In the genomic region with DNA sequence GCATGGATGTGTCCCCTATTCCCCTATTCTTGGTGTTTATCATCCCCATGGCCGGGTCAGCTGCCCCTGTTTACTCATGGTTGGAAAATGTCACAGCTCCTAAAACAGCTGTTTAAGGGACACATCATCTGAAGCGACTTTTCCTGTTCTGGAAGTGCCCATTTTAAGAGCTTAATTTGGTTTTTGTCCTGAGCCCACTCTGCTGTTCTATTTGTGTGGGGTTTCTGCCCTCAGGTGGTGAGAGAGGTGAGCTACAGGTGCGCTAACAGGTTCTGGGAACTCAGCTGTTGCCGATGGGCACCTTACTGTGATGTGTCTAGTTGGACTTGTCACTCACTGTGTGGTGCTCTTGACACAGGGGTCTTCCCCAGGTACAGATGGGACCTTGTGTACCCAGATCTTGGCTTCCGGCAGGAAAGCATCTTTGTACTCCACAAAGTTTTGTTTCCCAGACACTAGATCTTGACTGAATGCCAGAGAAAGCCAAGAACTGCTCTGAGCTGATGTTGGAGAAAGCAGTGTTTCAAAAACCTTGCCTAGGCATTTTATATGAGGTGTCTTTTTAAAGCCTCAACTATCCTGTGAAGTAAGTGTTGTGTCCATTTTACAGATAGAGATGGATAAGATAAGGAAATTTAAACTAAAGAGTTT, we compare ENCODE assay signal across 8 cellular contexts. TPM values are rescaled to one million over a fixed set of nuclear protein-coding genes. Genes with fewer than 3 reads are reported as not detected.
DNase-seq lines count a peak whose midpoint lies in the region; ATAC-seq and TF ChIP-seq lines count a peak whose summit lies in the region.

No MANE protein-coding gene starts in this region.

- H3K9ac ChIP-seq in MM.1S (ENCODE audit: low read length), result no peak overlapping the region

- H3K36me3 Mint-ChIP-seq in activated naive CD4-positive, alpha-beta T cell treated with anti-CD3 and anti-CD28 coated beads for 36 hours (ENCODE audit: low read depth), result no peaks in the 10 kb centered on the region
- H3K36me3 Mint-ChIP-seq in activated B cell treated with CpG ODN at 0.5 μM for 24 hours (ENCODE audit: low read depth), result no peaks in the 10 kb centered on the region

- H3K4me1 ChIP-seq in MM.1S (ENCODE audit: low read length) (peaks cover 12% of the 10 kb centered on the region), tibial nerve (peaks cover 0 to 11% (median 7%) of the 10 kb centered on the region in 4 donors)

- no peaks in the 10 kb centered on the region for H3K9me2 ChIP-seq in MM.1S (replicated peaks; ENCODE audit: insufficient read depth, low read length)

- H3K27me3 Mint-ChIP-seq in activated naive CD4-positive, alpha-beta T cell treated with anti-CD3 and anti-CD28 coated beads for 36 hours (ENCODE audit: low read depth), result peaks cover 38% of the 10 kb centered on the region
- H3K27me3 Mint-ChIP-seq in activated B cell treated with CpG ODN at 0.5 μM for 24 hours, result peaks cover 21% of the 10 kb centered on the region

- H3K36me3 ChIP-seq in MM.1S (replicated peaks; ENCODE audit: insufficient read depth, low read length) (no peaks in the 10 kb centered on the region), tibial nerve (no peaks in the 10 kb centered on the region)

- 28 to 44% methylated on average over 5 of the region's 5 CpGs for WGBS in tibial nerve, 2 donors

- H3K27ac ChIP-seq in MM.1S (ENCODE audit: low read length), result no peak overlapping the region
- H3K27ac ChIP-seq in tibial nerve, result no peak overlapping the region

- H2AFZ ChIP-seq in MM.1S (ENCODE audit: low read length), result no peak overlapping the region

- no peak overlapping the region for H3K4me3 ChIP-seq in MM.1S (ENCODE audit: low read length)
- no peak overlapping the region for H3K4me3 ChIP-seq in tibial nerve

- TF ChIP-seq POLR2A in tibial nerve (IDR thresholded peaks at IDR 0.05), result no peak

- TF ChIP-seq EP300 in tibial nerve (IDR thresholded peaks at IDR 0.05), result no peak

- CTCF ChIA-PET in activated naive CD4-positive, alpha-beta T cell treated with anti-CD3 and anti-CD28 coated beads for 36 hours (lab: Charles Lee), result interaction anchor here (0.6 to 7.7 kb wide), 19 partner anchors 10 to 948 kb away, joined by 3 to 128 read pairs (median 6); a partner anchor contains a TSS
- CTCF ChIA-PET in activated B cell treated with CpG ODN at 0.5 μM for 24 hours (lab: Charles Lee), result interaction anchor here (0.6 to 14.1 kb wide), 27 partner anchors 9 to 965 kb away, joined by 3 to 276 read pairs (median 4); a partner anchor contains a TSS

- intact Hi-C loops in activated naive CD4-positive, alpha-beta T cell treated with anti-CD3 and anti-CD28 coated beads for 36 hours (cut with micrococcal nuclease), result loop anchor here (1.0 to 10.0 kb wide), 3 partner anchors 26 to 747 kb away; no protein-coding TSS in a partner anchor
- intact Hi-C loops in activated B cell treated with CpG ODN at 0.5 μM for 24 hours (cut with micrococcal nuclease), result loop anchor here (1.0 to 5.0 kb wide), 4 partner anchors 25 to 158 kb away; no protein-coding TSS in a partner anchor

- 0 out of 2 replicates have a peak, but pooled peaks cover 3% of the 10 kb centered on the region for H4K20me1 ChIP-seq in MM.1S (ENCODE audit: insufficient read depth, low read length)

- no peaks in the 10 kb centered on the region for H3K9me3 Mint-ChIP-seq in activated naive CD4-positive, alpha-beta T cell treated with anti-CD3 and anti-CD28 coated beads for 36 hours
- H3K9me3 Mint-ChIP-seq in activated B cell treated with CpG ODN at 0.5 μM for 24 hours, result no peaks in the 10 kb centered on the region

- peak; percentile 53 for DNase-seq in activated naive CD4-positive, alpha-beta T cell treated with anti-CD3 and anti-CD28 coated beads for 36 hours
- no peak for DNase-seq in activated naive CD4-positive, alpha-beta T cell treated with anti-CD3 and anti-CD28 coated beads, Interleukin-2, amount 50 U/mL, for 16 hours
- DNase-seq in MM.1S (peak; percentile 73), activated B cell treated with CpG ODN at 0.5 μM for 24 hours (no peak), islet precursor cell (peak; percentile 78), tibial nerve (ENCODE audit: low spot score in 2 of 2) (no peak), HPDE6-E6E7 (ENCODE audit: extremely low spot score) (no peak), GM19238 (ENCODE audit: insufficient read length, low spot score) (no peak)

- no peaks in the 10 kb centered on the region for H3K79me2 ChIP-seq in MM.1S (ENCODE audit: low read length)

- peak; percentile 48 for ATAC-seq in activated B cell treated with CpG ODN at 0.5 μM for 24 hours (ENCODE audit: low read depth)

- peaks cover 4% of the 10 kb centered on the region for H3K4me1 Mint-ChIP-seq in activated naive CD4-positive, alpha-beta T cell treated with anti-CD3 and anti-CD28 coated beads for 36 hours (ENCODE audit: low read depth)
- peaks cover 13% of the 10 kb centered on the region for H3K4me1 Mint-ChIP-seq in activated B cell treated with CpG ODN at 0.5 μM for 24 hours

- peaks cover 12% of the 10 kb centered on the region for H3F3A ChIP-seq in MM.1S (ENCODE audit: insufficient read depth, low read length)

- H3K4me2 ChIP-seq in MM.1S (ENCODE audit: low read depth, low read length), result no peak overlapping the region

- H3K9me3 ChIP-seq in MM.1S (replicated peaks; ENCODE audit: insufficient read depth, low read length), result no peaks in the 10 kb centered on the region
- H3K9me3 ChIP-seq in tibial nerve, result no peaks in the 10 kb centered on the region

- no peak overlapping the region for H3K4me3 Mint-ChIP-seq in activated naive CD4-positive, alpha-beta T cell treated with anti-CD3 and anti-CD28 coated beads for 36 hours
- H3K4me3 Mint-ChIP-seq in activated B cell treated with CpG ODN at 0.5 μM for 24 hours, result no peak overlapping the region

- H3K27me3 ChIP-seq in MM.1S (replicated peaks; ENCODE audit: insufficient read depth, low read length) (peaks cover 61% of the 10 kb centered on the region), tibial nerve (peaks cover 0 to 5% of the 10 kb centered on the region in 2 donors)

- H3K27ac Mint-ChIP-seq in activated naive CD4-positive, alpha-beta T cell treated with anti-CD3 and anti-CD28 coated beads for 36 hours, result no peak overlapping the region
- no peak overlapping the region for H3K27ac Mint-ChIP-seq in activated B cell treated with CpG ODN at 0.5 μM for 24 hours

- peak; percentile 93 for TF ChIP-seq CTCF in MM.1S (IDR thresholded peaks at IDR 0.05; ENCODE audit: low read length)
- TF ChIP-seq CTCF in activated B cell treated with CpG ODN at 0.5 μM for 24 hours (IDR thresholded peaks at IDR 0.05), result no peak
- TF ChIP-seq CTCF in tibial nerve (IDR thresholded peaks at IDR 0.05), result peak; percentile 11 to 54 (median 24)

- POLR2A ChIA-PET in activated B cell treated with CpG ODN at 0.5 μM for 24 hours (lab: Charles Lee), result interaction anchor here (0.7 to 2.3 kb wide), 3 partner anchors 129 to 540 kb away, joined by 3 to 12 read pairs (median 3); a partner anchor contains a TSS

RNA-seq across cellular contexts. Expression of a gene that starts 59.0 kb away (rescaled TPM):
- total RNA-seq in activated naive CD4-positive, alpha-beta T cell treated with anti-CD3 and anti-CD28 coated beads for 36 hours, result not detected
- total RNA-seq in activated B cell treated with CpG ODN at 0.5 μM for 24 hours, result 4.6 and 5.0 TPM in 2 replicates
- total RNA-seq in tibial nerve, result 1 to 10 TPM in 3 of 4 donors, under 1 TPM in 1; 0.63 to 4.2 (median 2.2) TPM

Comparison
In these comparisons a context has a peak if more than half of its experiments do, and no peak if none do; other contexts are left out.
1. DNase-seq: peak in activated naive CD4-positive, alpha-beta T cell treated with anti-CD3 and anti-CD28 coated beads for 36 hours (single experiment), MM.1S (single experiment) and islet precursor cell (single experiment); none in activated naive CD4-positive, alpha-beta T cell treated with anti-CD3 and anti-CD28 coated beads, Interleukin-2, amount 50 U/mL, for 16 hours (single experiment), activated B cell treated with CpG ODN at 0.5 μM for 24 hours (single experiment), tibial nerve (0 of 2), HPDE6-E6E7 (single experiment) and GM19238 (single experiment).